9 cellular contexts compared by ENCODE assay signal in the genomic region with DNA sequence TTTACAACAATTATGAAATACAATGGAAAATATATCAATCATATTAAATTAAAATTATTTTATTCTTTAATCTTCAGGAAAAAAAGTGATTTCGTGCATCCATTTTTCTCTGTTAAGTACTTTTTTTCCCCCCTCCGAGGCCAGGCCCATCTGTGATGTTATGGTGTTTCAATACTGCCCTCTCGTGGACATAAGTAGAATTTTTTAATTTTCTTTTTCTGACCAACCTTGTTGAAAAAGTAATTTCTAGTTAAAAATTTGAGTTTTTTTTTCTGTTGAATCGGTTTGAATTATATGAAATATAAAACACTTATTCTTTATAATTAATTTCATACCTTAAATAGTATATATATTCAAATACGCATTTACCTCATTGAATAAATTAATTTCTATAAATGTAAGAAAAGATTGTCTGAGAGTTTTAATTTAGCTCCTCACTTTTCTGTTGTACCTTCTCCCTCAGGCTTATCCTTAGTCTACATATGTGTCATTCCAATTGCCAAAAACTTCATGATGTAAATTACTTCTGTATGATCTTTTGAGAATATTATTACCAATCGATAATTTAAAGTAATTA.
DNase-seq lines count a peak whose midpoint lies in the region; ATAC-seq and TF ChIP-seq lines count a peak whose summit lies in the region.
"Had no signal": no experiment of that assay in that cellular context is flagged by ENCODE, and none has a peak within 500 bp of the region (broad histone marks: within the 10 kb centered on the region; RNA-seq: fewer than 3 reads in every experiment).

No MANE protein-coding gene starts in this region.

- H4K20me1 ChIP-seq in hepatocyte (ENCODE audit: insufficient read depth, poor library complexity, severe bottlenecking), result no peaks in the 10 kb centered on the region

- no peaks in the 10 kb centered on the region for H3K9me3 ChIP-seq in hepatocyte (ENCODE audit: low read depth)

- TF ChIP-seq POLR2A in lower leg skin (IDR thresholded peaks at IDR 0.05), result no peak

- no peaks in the 10 kb centered on the region for H3K4me1 ChIP-seq in hepatocyte (ENCODE audit: insufficient read depth)

- no peaks in the 10 kb centered on the region for H3K27me3 ChIP-seq in hepatocyte

- TF ChIP-seq CTCF in VCaP (conservative IDR thresholded peaks at IDR 0.05) (peak; percentile 84), hepatocyte (IDR thresholded peaks at IDR 0.05; ENCODE audit: poor library complexity) (peak; percentile 75), lower leg skin (IDR thresholded peaks at IDR 0.05) (no peak)

- 33% methylated on average over 6 of the region's 6 CpGs for WGBS in hepatocyte (ENCODE audit: low lambda C conversion rate, missing lambda C conversion rate)
- 29 to 30% methylated on average over 6 of the region's 6 CpGs for WGBS in lower leg skin, 2 donors

- H3K27ac ChIP-seq in VCaP (no peak overlapping the region), hepatocyte (no peak overlapping the region)

- no peak overlapping the region for H3K4me2 ChIP-seq in hepatocyte

- H3K79me2 ChIP-seq in hepatocyte, result no peaks in the 10 kb centered on the region

- H2AFZ ChIP-seq in hepatocyte, result no peak overlapping the region

- no peaks in the 10 kb centered on the region for H3K9me2 ChIP-seq in hepatocyte (replicated peaks; ENCODE audit: insufficient read depth)

- ATAC-seq in GM18870 (IDR thresholded peaks at IDR 0.05; ENCODE audit: unreplicated experiment), result peak; percentile 62
- ATAC-seq in GM19463 (IDR thresholded peaks at IDR 0.05; ENCODE audit: unreplicated experiment), result no peak

- no peaks in the 10 kb centered on the region for H3K36me3 ChIP-seq in hepatocyte (replicated peaks; ENCODE audit: insufficient read depth, low read depth)

- H3K4me3 ChIP-seq in hepatocyte, result no peak overlapping the region
- no peak overlapping the region for H3K4me3 ChIP-seq in lower leg skin (ENCODE audit: low read depth, poor library complexity, severe bottlenecking)
- H3K4me3 ChIP-seq: lung had no signal

- intact Hi-C loops in lower leg skin (cut with DNase I; ENCODE audit: low total_unique reads), result no loop called here

- DNase-seq in CMK (ENCODE audit: low read depth), result peak; percentile 36
- DNase-seq in NAMALWA (ENCODE audit: low spot score), result peak; percentile 57
- peak; percentile 66 for DNase-seq in hepatocyte (ENCODE audit: low spot score)
- no peak for DNase-seq in retina
- DNase-seq in lower leg skin (ENCODE audit: low spot score in 2 of 2), result no peak

Comparison
In these comparisons a context has a peak if more than half of its experiments do, and no peak if none do; other contexts are left out.
1. DNase-seq: peak in CMK (single experiment), NAMALWA (single experiment) and hepatocyte (single experiment); none in retina (single experiment) and lower leg skin (0 of 2).
2. CTCF ChIP-seq: peak in VCaP (single experiment) and hepatocyte (single experiment); none in lower leg skin (0 of 3).